In genomic region chr6:4871825-4872224, GRCh38 we compare ENCODE assay signal across 15 cellular contexts.
"Had no signal": no experiment of that assay in that cellular context is flagged by ENCODE, and none has a peak within 500 bp of the region (broad histone marks: within the 10 kb centered on the region; RNA-seq: fewer than 3 reads in every experiment).

No MANE protein-coding gene starts in this region.

- ATAC-seq: heart right ventricle; naive thymus-derived CD4-positive, alpha-beta T cell had no signal

- H3K4me3 ChIP-seq: heart right ventricle, sigmoid colon, skin epidermis, testis, tibial nerve had no signal

- H3K27me3 ChIP-seq: heart right ventricle, neutrophil, sigmoid colon, testis, tibial nerve had no signal

- H3K27ac ChIP-seq: heart right ventricle, neutrophil, skin epidermis, testis, tibial nerve had no signal

- H3K36me3 ChIP-seq: heart right ventricle, neutrophil, sigmoid colon, tibial nerve had no signal

- H3K27me3 Mint-ChIP-seq: dendritic cell treated with granulocyte-macrophage colony-stimulating factor and Interleukin-4, amounts not matched to agents 40 ng/mL and 50 ng/mL, for 4 days; naive thymus-derived CD4-positive, alpha-beta T cell; stimulated activated naive CD8-positive, alpha-beta T cell treated with anti-CD3 and anti-CD28 coated beads, Interleukin-15, Interleukin-2, amounts not matched to agents 100 ng/mL and 50 ng/mL, for 24 hours had no signal

- H3K9me3 ChIP-seq: neutrophil, testis had no signal

- DNase-seq: cerebellar nuclear complex; erythroblast; foreskin melanocyte; heart right ventricle; hypothalamus; kidney glomerular epithelial cell; naive thymus-derived CD4-positive, alpha-beta T cell; sigmoid colon; stimulated activated CD4-positive, alpha-beta T cell treated with anti-CD3 and anti-CD28 coated beads, Interleukin-2, amount 100 ng/mL, for 48 hours; testis had no signal

- H3K4me1 ChIP-seq: testis had no signal

- H3K27ac Mint-ChIP-seq: dendritic cell treated with granulocyte-macrophage colony-stimulating factor and Interleukin-4, amounts not matched to agents 40 ng/mL and 50 ng/mL, for 4 days; stimulated activated naive CD8-positive, alpha-beta T cell treated with anti-CD3 and anti-CD28 coated beads, Interleukin-15, Interleukin-2, amounts not matched to agents 100 ng/mL and 50 ng/mL, for 24 hours had no signal

- H3K4me3 Mint-ChIP-seq: dendritic cell treated with granulocyte-macrophage colony-stimulating factor and Interleukin-4, amounts not matched to agents 40 ng/mL and 50 ng/mL, for 4 days; stimulated activated naive CD8-positive, alpha-beta T cell treated with anti-CD3 and anti-CD28 coated beads, Interleukin-15, Interleukin-2, amounts not matched to agents 100 ng/mL and 50 ng/mL, for 24 hours had no signal
